ENCODE assay signal across 21 cellular contexts in genomic region chr4:15971068-15971801, GRCh38. TPM values are rescaled to one million over a fixed set of nuclear protein-coding genes. Genes with fewer than 3 reads are reported as not detected.
"Had no signal": no experiment of that assay in that cellular context is flagged by ENCODE, and none has a peak within 500 bp of the region (broad histone marks: within the 10 kb centered on the region; RNA-seq: fewer than 3 reads in every experiment).

No MANE protein-coding gene starts in this region.

- H3K4me1 ChIP-seq: esophagus muscularis mucosa, gastrocnemius medialis, heart right ventricle, right atrium auricular region, suprapubic skin, thyroid gland had no signal

- H3K36me3 ChIP-seq: esophagus muscularis mucosa, gastrocnemius medialis, right atrium auricular region, suprapubic skin, thyroid gland had no signal

- ATAC-seq: gastrocnemius medialis; heart right ventricle; left colon; stimulated activated naive CD8-positive, alpha-beta T cell treated with anti-CD3 and anti-CD28 coated beads, Interleukin-15, Interleukin-2, amounts not matched to agents 100 U/mL and 50 U/mL, for 24 hours had no signal

- H3K27ac Mint-ChIP-seq: naive B cell, type B pancreatic cell had no signal

- H3K4me1 Mint-ChIP-seq: naive B cell had no signal

- H3K27me3 Mint-ChIP-seq: type B pancreatic cell had no signal

- H3K4me3 Mint-ChIP-seq: naive B cell, neural crest cell, type B pancreatic cell had no signal

- H3K9me3 ChIP-seq: gastrocnemius medialis, right atrium auricular region, suprapubic skin, thyroid gland had no signal

- H3K27me3 ChIP-seq: dorsolateral prefrontal cortex, esophagus muscularis mucosa, gastrocnemius medialis, heart right ventricle, right atrium auricular region, suprapubic skin, thyroid gland had no signal

- H3K4me3 ChIP-seq: dorsolateral prefrontal cortex, esophagus muscularis mucosa, gastrocnemius medialis, heart right ventricle, right atrium auricular region, suprapubic skin, thyroid gland had no signal

- DNase-seq: cortex of kidney; dorsolateral prefrontal cortex; effector CD8-positive, alpha-beta T cell; gastrocnemius medialis; heart right ventricle; hypothalamus; kidney; left colon; mesendoderm; naive B cell; small intestine; stimulated activated CD4-positive, alpha-beta T cell treated with anti-CD3 and anti-CD28 coated beads, Interleukin-12 subunit alpha, Interleukin-12 subunit beta, amount 100 ng/mL, for 4 hours; stimulated activated naive CD8-positive, alpha-beta T cell treated with anti-CD3 and anti-CD28 coated beads, Interleukin-15, Interleukin-2, amounts not matched to agents 100 U/mL and 50 U/mL, for 24 hours; thyroid gland had no signal

- H3K27ac ChIP-seq: dorsolateral prefrontal cortex, epithelial cell of prostate, esophagus muscularis mucosa, gastrocnemius medialis, heart right ventricle, right atrium auricular region, suprapubic skin, thyroid gland had no signal

RNA-seq across cellular contexts. Expression of gene FGFBP1, which starts 32.7 kb away (rescaled TPM):
- polyA plus RNA-seq: liver had no signal
